In genomic region chr12:4273651-4274395, GRCh38 we compare ENCODE assay signal across 8 cellular contexts. TPM values are rescaled to one million over a fixed set of nuclear protein-coding genes. Genes with fewer than 3 reads are reported as not detected.
DNase-seq lines count a peak whose midpoint lies in the region; ATAC-seq and TF ChIP-seq lines count a peak whose summit lies in the region.

Gene CCND2, plus strand, starts transcription at chr12:4273762. Its CDS starts 279 bp downstream, at chr12:4274041.

- H3K4me2 ChIP-seq in DOHH2 (ENCODE audit: low read length) = peak within 1 kb of the TSS; percentile 74; the same call in 1 of the 2 replicates

- intact Hi-C loops in Right ventricle myocardium inferior (cut with DNase I) = loop anchor here (2.0 to 5.0 kb wide), 2 partner anchors 167 to 242 kb away; no protein-coding TSS in a partner anchor

- H3K4me1 ChIP-seq in DOHH2 (ENCODE audit: control insufficient read depth, low read length) = peaks cover 37% of the 10 kb centered on the region
- H3K4me1 ChIP-seq in RWPE2 (ENCODE audit: insufficient read depth, poor library complexity, severe bottlenecking) = peaks cover 45% of the 10 kb centered on the region
- H3K4me1 ChIP-seq in thymus (ENCODE audit: control insufficient read depth, insufficient read depth, low read length) = peaks cover 30% of the 10 kb centered on the region

- H3K9me3 ChIP-seq in DOHH2 (ENCODE audit: control insufficient read depth, insufficient read depth, low read length) (no peaks in the 10 kb centered on the region), RWPE2 (ENCODE audit: severe bottlenecking) (no peaks in the 10 kb centered on the region), thymus (ENCODE audit: control insufficient read depth) (no peaks in the 10 kb centered on the region)

- H3K4me1 Mint-ChIP-seq in activated naive CD8-positive, alpha-beta T cell treated with anti-CD3 and anti-CD28 coated beads for 36 hours = peaks cover 27% of the 10 kb centered on the region

- H3K36me3 Mint-ChIP-seq in activated naive CD8-positive, alpha-beta T cell treated with anti-CD3 and anti-CD28 coated beads for 36 hours = peaks cover 48% of the 10 kb centered on the region

- DNase-seq in HCEC 1CT = peak; percentile 94
- peak; percentile 96 for DNase-seq in RWPE2 (ENCODE audit: low spot score)
- peak; percentile 84 for DNase-seq in activated naive CD8-positive, alpha-beta T cell treated with anti-CD3 and anti-CD28 coated beads for 36 hours
- peak; percentile 94 for DNase-seq in Right ventricle myocardium inferior (ENCODE audit: missing footprints)
- peak; percentile 79 for DNase-seq in occipital lobe (lab: John Stamatoyannopoulos, UW)

- no peaks in the 10 kb centered on the region; the same call in 1 of the 2 replicates for H4K20me1 ChIP-seq in DOHH2 (ENCODE audit: control insufficient read depth, insufficient read depth, low read depth, low read length)

- H3K9me2 ChIP-seq in DOHH2 (replicated peaks; ENCODE audit: control insufficient read depth, low read length) = no peaks in the 10 kb centered on the region

- no peaks in the 10 kb centered on the region for H3K79me2 ChIP-seq in DOHH2 (ENCODE audit: control insufficient read depth, low read length)

- WGBS in thymus = under 1% methylated on average over 52 of the region's 52 CpGs

- no peaks in the 10 kb centered on the region for H3K27me3 Mint-ChIP-seq in activated naive CD8-positive, alpha-beta T cell treated with anti-CD3 and anti-CD28 coated beads for 36 hours

- H3K9me3 Mint-ChIP-seq in activated naive CD8-positive, alpha-beta T cell treated with anti-CD3 and anti-CD28 coated beads for 36 hours = no peaks in the 10 kb centered on the region

- TF ChIP-seq CTCF in DOHH2 (IDR thresholded peaks at IDR 0.05; ENCODE audit: low read depth, low read length, poor library complexity, severe bottlenecking) (no peak), RWPE2 (IDR thresholded peaks at IDR 0.05; ENCODE audit: poor library complexity, severe bottlenecking) (no peak)

- peak within 1 kb of the TSS; percentile 97 for H3K4me3 Mint-ChIP-seq in activated naive CD8-positive, alpha-beta T cell treated with anti-CD3 and anti-CD28 coated beads for 36 hours

- no peaks in the 10 kb centered on the region for H3K36me3 ChIP-seq in DOHH2 (ENCODE audit: control insufficient read depth, low read length)
- H3K36me3 ChIP-seq in RWPE2 (ENCODE audit: low read depth) = peaks cover 49% of the 10 kb centered on the region
- H3K36me3 ChIP-seq in thymus (ENCODE audit: control insufficient read depth, insufficient read depth) = no peaks in the 10 kb centered on the region

- peak within 1 kb of the TSS; percentile 100 for H3K27ac Mint-ChIP-seq in activated naive CD8-positive, alpha-beta T cell treated with anti-CD3 and anti-CD28 coated beads for 36 hours

- peak; percentile 51 for ATAC-seq in RWPE2 (ENCODE audit: low read depth)
- ATAC-seq in Right ventricle myocardium inferior = peak; percentile 79
- no peak for ATAC-seq in HG03565 (IDR thresholded peaks at IDR 0.05; ENCODE audit: unreplicated experiment)

- peaks cover 79% of the 10 kb centered on the region for H3K27me3 ChIP-seq in DOHH2 (ENCODE audit: control insufficient read depth, low read length)
- no peaks in the 10 kb centered on the region for H3K27me3 ChIP-seq in RWPE2 (ENCODE audit: insufficient read depth, poor library complexity, severe bottlenecking)
- peaks cover 62% of the 10 kb centered on the region for H3K27me3 ChIP-seq in thymus (ENCODE audit: control insufficient read depth, insufficient read depth)

- no peaks in the 10 kb centered on the region for H3F3A ChIP-seq in DOHH2 (ENCODE audit: control insufficient read depth, insufficient read depth)

- H3K27ac ChIP-seq in DOHH2 (ENCODE audit: low read depth, low read length) (no peak within 1 kb of the TSS), RWPE2 (ENCODE audit: poor library complexity, severe bottlenecking) (peak within 1 kb of the TSS; percentile 89), thymus (ENCODE audit: low read depth) (peak within 1 kb of the TSS; percentile 85)

- peak within 1 kb of the TSS; percentile 64 for H3K4me3 ChIP-seq in DOHH2 (ENCODE audit: low read length)
- H3K4me3 ChIP-seq in RWPE2 (ENCODE audit: severe bottlenecking) = peak within 1 kb of the TSS; percentile 81
- H3K4me3 ChIP-seq in thymus (ENCODE audit: low read length) = peak within 1 kb of the TSS; percentile 72

RNA-seq across cellular contexts. Expression of gene CCND2, which starts in this region (rescaled TPM):
- 100 to 1,000 TPM; 749 TPM for total RNA-seq in activated naive CD8-positive, alpha-beta T cell treated with anti-CD3 and anti-CD28 coated beads for 36 hours
- total RNA-seq in Right ventricle myocardium inferior = 214 TPM
- total RNA-seq in occipital lobe = 300 TPM
- polyA plus RNA-seq in thymus = 16.0 TPM
